In genomic region chr11:73176892-73177155, GRCh38 we compare ENCODE assay signal across 18 cellular contexts. TPM values are rescaled to one million over a fixed set of nuclear protein-coding genes. Genes with fewer than 3 reads are reported as not detected.
DNase-seq lines count a peak whose midpoint lies in the region; ATAC-seq, FAIRE-seq and TF ChIP-seq lines count a peak whose summit lies in the region.
"Had no signal": no experiment of that assay in that cellular context is flagged by ENCODE, and none has a peak within 500 bp of the region (broad histone marks: within the 10 kb centered on the region; RNA-seq: fewer than 3 reads in every experiment).

No MANE protein-coding gene starts in this region.

- no peaks in the 10 kb centered on the region for H3K9me1 ChIP-seq in endothelial cell of umbilical vein (replicated peaks; ENCODE audit: control insufficient read depth, extremely low read depth, insufficient read depth, low read length)

- no peak for DNase-seq in endothelial cell of umbilical vein (ENCODE audit: low read depth, low spot score)
- DNase-seq in psoas muscle = no peak
- DNase-seq in activated CD4-positive, CD25-positive, alpha-beta regulatory T cell treated with anti-CD3 and anti-CD28 coated beads, Interleukin-2, amount 50 U/mL, for 72 hours = no peak
- DNase-seq in SKM-1 treated with dmso at 0.1 percent for 144 hours (lab: John Stamatoyannopoulos, UW; ENCODE audit: unreplicated experiment) = no peak
- DNase-seq: activated CD8-positive, alpha-beta memory T cell treated with anti-CD3 and anti-CD28 coated beads, Interleukin-2, amount 50 U/mL, for 4 hours; cerebellar nuclear complex; kidney; NCI-H1417; OCI-M1; WERI-Rb-1 had no signal

- intact Hi-C loops in endothelial cell of umbilical vein (cut with micrococcal nuclease) (loop anchor here (1.0 kb wide), 2 partner anchors 8 to 35 kb away; partner anchors contain the start of gene FCHSD2), psoas muscle (cut with DNase I) (loop anchor here (2.0 to 5.0 kb wide), 4 partner anchors 35 to 455 kb away; partner anchors contain the start of gene FCHSD2 (in 1 of the 2))

- TF ChIP-seq POLR2A in endothelial cell of umbilical vein (IDR thresholded peaks at IDR 0.05; ENCODE audit: low read depth, low read length) = no peak

- POLR2A ChIA-PET in endothelial cell of umbilical vein (lab: Charles Lee) = interaction anchor here (0.6 to 1.1 kb wide), 5 partner anchors 9 to 56 kb away, joined by 3 to 4 read pairs (median 3); no protein-coding TSS in a partner anchor

- no peaks in the 10 kb centered on the region for H3K9me2 ChIP-seq in Loucy (replicated peaks; ENCODE audit: low read depth, low read length)

- WGBS in psoas muscle, 3 donors = 89 to 100% (median 91%) methylated on average over 1 of the region's 1 CpG

- H4K20me1 ChIP-seq in BLaER1 = no peaks in the 10 kb centered on the region
- no peaks in the 10 kb centered on the region for H4K20me1 ChIP-seq in Loucy (ENCODE audit: insufficient read depth, low read length, poor library complexity, severe bottlenecking)
- H4K20me1 ChIP-seq in endothelial cell of umbilical vein (replicated peaks; ENCODE audit: control insufficient read depth, extremely low read depth, insufficient read depth, low read length) = no peaks in the 10 kb centered on the region

- H3K4me3 ChIP-seq in BLaER1 (no peak overlapping the region), Loucy (ENCODE audit: low read length, poor library complexity, severe bottlenecking) (no peak overlapping the region), endothelial cell of umbilical vein (replicated peaks in 1 of 3; ENCODE audit: insufficient read depth in 1 of 3, low read depth in 1 of 3, low read length in 3 of 3) (no peak overlapping the region), psoas muscle (no peak overlapping the region)
- H3K4me3 ChIP-seq: prostate gland, uterus had no signal

- H3K9ac ChIP-seq in BLaER1 = no peak overlapping the region
- peak overlapping the region; percentile 54 for H3K9ac ChIP-seq in Loucy (ENCODE audit: low read depth, low read length, poor library complexity, severe bottlenecking)
- H3K9ac ChIP-seq in endothelial cell of umbilical vein (replicated peaks; ENCODE audit: extremely low read depth, insufficient read depth, low read length) = no peak overlapping the region
- H3K9ac ChIP-seq: KMS-11 had no signal

- CTCF ChIA-PET in endothelial cell of umbilical vein (lab: Charles Lee) = interaction anchor here (1.1 to 5.4 kb wide), 26 partner anchors 10 to 493 kb away, joined by 3 to 196 read pairs (median 7); partner anchors contain the start of gene FCHSD2

- H3F3A ChIP-seq in Loucy (ENCODE audit: low read depth) = no peaks in the 10 kb centered on the region

- H3K4me2 ChIP-seq in BLaER1 (peak overlapping the region; percentile 15; the same call in 1 of the 2 replicates), Loucy (ENCODE audit: low read depth, low read length, poor library complexity, severe bottlenecking) (no peak overlapping the region), endothelial cell of umbilical vein (ENCODE audit: insufficient read depth, low read length) (no peak overlapping the region)
- H3K4me2 ChIP-seq: KMS-11 had no signal

- dilution Hi-C loops in endothelial cell of umbilical vein (cut with MboI; ENCODE audit: extremely low pct_ligation_motif_present, low sequenced_read_pairs) = no loop called here

- FAIRE-seq in endothelial cell of umbilical vein (lab: Jason Lieb, UNC) = no peak
- FAIRE-seq: kidney had no signal

- H2AFZ ChIP-seq in Loucy (ENCODE audit: low read length) (peak overlapping the region; percentile 4; the same call in 1 of the 2 replicates), endothelial cell of umbilical vein (ENCODE audit: low read depth, low read length) (no peak overlapping the region)

- H3K27me3 ChIP-seq in BLaER1 (no peaks in the 10 kb centered on the region), Loucy (ENCODE audit: insufficient read depth, low read length, poor library complexity, severe bottlenecking) (no peaks in the 10 kb centered on the region), endothelial cell of umbilical vein (ENCODE audit: control insufficient read depth in 2 of 2, insufficient read depth in 2 of 2, low read length in 2 of 2) (no peaks in the 10 kb centered on the region), psoas muscle (ENCODE audit: insufficient read depth in 3 of 3, low read length in 2 of 3) (no peaks in the 10 kb centered on the region)
- H3K27me3 ChIP-seq: uterus had no signal

- no peaks in the 10 kb centered on the region for H3K36me3 ChIP-seq in BLaER1
- no peaks in the 10 kb centered on the region for H3K36me3 ChIP-seq in Loucy (ENCODE audit: insufficient read depth, low read length)
- no peaks in the 10 kb centered on the region for H3K36me3 ChIP-seq in endothelial cell of umbilical vein (ENCODE audit: control insufficient read depth in 2 of 2, extremely low read depth in 1 of 2, insufficient read depth in 2 of 2, low read length in 2 of 2)
- H3K36me3 ChIP-seq in psoas muscle (ENCODE audit: insufficient read depth in 1 of 2, low read depth in 1 of 2) = no peaks in the 10 kb centered on the region
- H3K36me3 ChIP-seq: prostate gland, uterus, WERI-Rb-1 had no signal

- TF ChIP-seq CTCF in Loucy (conservative IDR thresholded peaks at IDR 0.05; ENCODE audit: low read length) = no peak
- TF ChIP-seq CTCF in endothelial cell of umbilical vein (IDR thresholded peaks at IDR 0.05; ENCODE audit: extremely low read depth in 1 of 2, insufficient read depth in 1 of 2, low read depth in 1 of 2, low read length in 2 of 2) = no peak
- TF ChIP-seq CTCF in psoas muscle (IDR thresholded peaks at IDR 0.05) = no peak

- H3K79me2 ChIP-seq in Loucy (ENCODE audit: insufficient read depth, low read length) = no peaks in the 10 kb centered on the region
- no peaks in the 10 kb centered on the region for H3K79me2 ChIP-seq in endothelial cell of umbilical vein (ENCODE audit: control insufficient read depth, insufficient read depth, low read length)

- H3K27ac ChIP-seq in BLaER1 = peak overlapping the region; percentile 57; the same call in 1 of the 2 replicates
- peak overlapping the region; percentile 90 for H3K27ac ChIP-seq in endothelial cell of umbilical vein (ENCODE audit: insufficient read depth, low read depth, low read length)
- peak overlapping the region; percentile 50 for H3K27ac ChIP-seq in psoas muscle
- H3K27ac ChIP-seq: KMS-11, prostate gland, WERI-Rb-1 had no signal

- ATAC-seq in psoas muscle = no peak
- ATAC-seq in HG02870 (IDR thresholded peaks at IDR 0.05; ENCODE audit: unreplicated experiment) = no peak
- no peak for ATAC-seq in GM18519 (IDR thresholded peaks at IDR 0.05; ENCODE audit: low FRiP score, unreplicated experiment)

- H3K9me3 ChIP-seq in BLaER1 = no peaks in the 10 kb centered on the region
- no peaks in the 10 kb centered on the region for H3K9me3 ChIP-seq in Loucy (ENCODE audit: insufficient read depth, low read depth, low read length)
- H3K9me3 ChIP-seq in endothelial cell of umbilical vein (replicated peaks; ENCODE audit: control insufficient read depth, insufficient read depth, low read length) = no peaks in the 10 kb centered on the region
- H3K9me3 ChIP-seq in psoas muscle = no peaks in the 10 kb centered on the region
- H3K9me3 ChIP-seq: prostate gland, uterus had no signal

- H3K4me1 ChIP-seq in BLaER1 = peaks cover 40% of the 10 kb centered on the region
- peaks cover 38% of the 10 kb centered on the region for H3K4me1 ChIP-seq in Loucy (ENCODE audit: insufficient read depth, low read length, poor library complexity, severe bottlenecking)
- H3K4me1 ChIP-seq in endothelial cell of umbilical vein (ENCODE audit: control insufficient read depth, extremely low read depth, insufficient read depth, low read length) = peaks cover 28% of the 10 kb centered on the region
- peaks cover 14% of the 10 kb centered on the region for H3K4me1 ChIP-seq in psoas muscle
- H3K4me1 ChIP-seq: prostate gland had no signal

- BruUV-seq in endothelial cell of umbilical vein (replicated peaks; lab: Mats Ljungman, UMichigan) = no TSS peak

TF ChIP-seq in endothelial cell of umbilical vein, 7 proteins besides CTCF, POLR2A, EP300 and RAD21:
- TF ChIP-seq MAX (IDR thresholded peaks at IDR 0.05; ENCODE audit: insufficient read depth, insufficient read length) (no peak), MYC (IDR thresholded peaks at IDR 0.05; ENCODE audit: low read depth, low read length) (no peak), POLR2AphosphoS5 (IDR thresholded peaks at IDR 0.05; ENCODE audit: insufficient read depth, low read depth, low read length) (no peak), EZH2 (IDR thresholded peaks at IDR 0.05; ENCODE audit: borderline replicate concordance, low read depth, low read length, severe bottlenecking) (no peak), FOS (IDR thresholded peaks at IDR 0.05; ENCODE audit: borderline replicate concordance, insufficient read depth, low read length) (no peak), GATA2 (IDR thresholded peaks at IDR 0.05; ENCODE audit: insufficient read depth, insufficient read length, low read depth, low read length) (no peak), JUN (IDR thresholded peaks at IDR 0.05; ENCODE audit: borderline replicate concordance, insufficient read depth, insufficient read length, low read depth) (no peak)

RNA-seq across cellular contexts. Expression of gene FCHSD2, which starts 34.7 kb away (rescaled TPM):
- total RNA-seq in endothelial cell of umbilical vein (56.2 and 56.9 TPM in 2 replicates), psoas muscle (10 to 100 TPM in 3 of 4 donors, 1 to 10 TPM in 1; 9.7 to 18.5 (median 15.1) TPM)
- polyA plus RNA-seq in endothelial cell of umbilical vein (17.7 and 20.8 TPM in 2 replicates), psoas muscle (1 to 10 TPM; 5.7 to 9.6 (median 8.0) TPM)
- polyA plus RNA-seq in endothelial cell of umbilical vein (2011; cell fraction: cytosol; rRNA removed) = 25.6 and 25.8 TPM in 2 replicates
- 78.8 and 99.8 TPM in 2 replicates for polyA plus RNA-seq in endothelial cell of umbilical vein (2011; cell fraction: nucleus; rRNA removed)
- 34.5 and 43.4 TPM in 2 replicates for polyA plus RNA-seq in endothelial cell of umbilical vein (2012)
- 30.4 and 31.4 TPM in 2 replicates for polyA minus RNA-seq in endothelial cell of umbilical vein
- 7.9 TPM for polyA minus RNA-seq in endothelial cell of umbilical vein (2011; cell fraction: cytosol; rRNA and poly(A)+ RNA removed)
- 43.6 and 52.0 TPM in 2 replicates for polyA minus RNA-seq in endothelial cell of umbilical vein (2011; cell fraction: nucleus; rRNA and poly(A)+ RNA removed)

RNA-seq across cellular contexts. Expression of gene P2RY2, which starts 41.3 kb away (rescaled TPM):
- total RNA-seq in endothelial cell of umbilical vein = 4.4 and 5.6 TPM in 2 replicates
- 4.8 and 4.9 TPM in 2 replicates for polyA plus RNA-seq in endothelial cell of umbilical vein
- polyA plus RNA-seq in endothelial cell of umbilical vein (2011; cell fraction: cytosol; rRNA removed) = 3.0 and 3.4 TPM in 2 replicates
- 1.9 and 3.0 TPM in 2 replicates for polyA plus RNA-seq in endothelial cell of umbilical vein (2011; cell fraction: nucleus; rRNA removed)
- polyA plus RNA-seq in endothelial cell of umbilical vein (2012) = 2.6 and 4.5 TPM in 2 replicates
- 2.8 and 2.9 TPM in 2 replicates for polyA minus RNA-seq in endothelial cell of umbilical vein
- not detected for polyA minus RNA-seq in endothelial cell of umbilical vein (2011; cell fraction: cytosol; rRNA and poly(A)+ RNA removed)
- polyA minus RNA-seq in endothelial cell of umbilical vein (2011; cell fraction: nucleus; rRNA and poly(A)+ RNA removed) = 1.7 and 2.0 TPM in 2 replicates
- 10 to 100 TPM; 18.7 to 90.9 (median 43.8) TPM for total RNA-seq in psoas muscle
- 10 to 100 TPM; 43.8 to 50.9 (median 44.9) TPM for polyA plus RNA-seq in psoas muscle
- total RNA-seq: NCI-H460 had no signal
